ENCODE assay signal across 1 cellular context in the genomic region with DNA sequence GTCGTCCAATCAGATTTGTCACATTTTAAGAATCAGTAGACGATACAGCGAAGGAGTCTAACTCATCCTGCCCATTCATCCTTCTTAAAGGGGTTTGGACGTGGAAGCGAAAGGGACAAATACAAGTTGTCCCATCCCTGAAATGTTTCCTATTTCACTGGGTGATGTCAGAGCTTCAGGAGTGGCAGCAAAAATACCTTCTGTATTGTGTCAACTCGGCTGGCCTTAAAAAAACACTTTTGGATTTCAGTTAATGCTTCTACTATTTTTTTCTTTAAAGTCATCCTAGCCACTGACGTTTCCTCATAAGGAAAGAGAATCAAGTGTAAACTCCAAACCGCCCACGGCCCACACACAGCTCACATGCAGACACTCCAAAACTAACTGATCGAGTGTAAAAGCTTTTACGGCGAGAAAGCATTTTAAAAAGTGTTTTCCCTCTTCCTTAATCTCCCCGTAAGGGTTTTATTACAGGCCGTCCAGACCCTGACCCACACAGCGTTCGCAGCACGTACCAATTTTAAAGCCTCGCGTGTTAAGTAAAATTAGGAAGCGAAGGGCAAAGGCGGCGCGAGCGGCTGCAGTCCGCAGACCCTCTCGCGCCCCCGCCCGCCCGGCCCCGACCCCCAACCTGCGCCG.
TF ChIP-seq lines count a peak whose summit lies in the region.

No MANE protein-coding gene starts in this region.

TF ChIP-seq in HepG2, 621 proteins besides CTCF, POLR2A, EP300 and RAD21 (continued from another document and continues in another):
- TF ChIP-seq, protein P1, sequence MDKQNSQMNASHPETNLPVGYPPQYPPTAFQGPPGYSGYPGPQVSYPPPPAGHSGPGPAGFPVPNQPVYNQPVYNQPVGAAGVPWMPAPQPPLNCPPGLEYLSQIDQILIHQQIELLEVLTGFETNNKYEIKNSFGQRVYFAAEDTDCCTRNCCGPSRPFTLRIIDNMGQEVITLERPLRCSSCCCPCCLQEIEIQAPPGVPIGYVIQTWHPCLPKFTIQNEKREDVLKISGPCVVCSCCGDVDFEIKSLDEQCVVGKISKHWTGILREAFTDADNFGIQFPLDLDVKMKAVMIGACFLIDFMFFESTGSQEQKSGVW (CRISPR knock-in tag; IDR thresholded peaks at IDR 0.05; ENCODE audit: borderline replicate concordance) = no peak; the same call in 1 of the 2 replicates
- TF ChIP-seq ZNF468 (CRISPR knock-in tag; IDR thresholded peaks at IDR 0.05) (no peak), NCOA2 (CRISPR knock-in tag; IDR thresholded peaks at IDR 0.05) (no peak; the same call in 1 of the 2 replicates), ZNF160 (CRISPR knock-in tag; IDR thresholded peaks at IDR 0.05) (no peak), ZNF34 (CRISPR knock-in tag; IDR thresholded peaks at IDR 0.05; ENCODE audit: borderline replicate concordance) (no peak), SRSF4 (IDR thresholded peaks at IDR 0.05; ENCODE audit: low read depth, low read length, poor library complexity, severe bottlenecking) (no peak), ZNF234 (CRISPR knock-in tag; conservative IDR thresholded peaks at IDR 0.05) (no peak), ZNF441 (CRISPR knock-in tag; IDR thresholded peaks at IDR 0.05; ENCODE audit: borderline replicate concordance) (no peak), MAFK (conservative IDR thresholded peaks at IDR 0.05 in 1 of 2, IDR thresholded peaks at IDR 0.05 in 1 of 2; ENCODE audit: low read length in 2 of 2) (no peak), NONO (IDR thresholded peaks at IDR 0.05) (no peak), NONO (CRISPR knock-in tag; conservative IDR thresholded peaks at IDR 0.05) (no peak), ZNF607 (CRISPR knock-in tag; IDR thresholded peaks at IDR 0.05; ENCODE audit: borderline replicate concordance) (no peak), ZFYVE20 (CRISPR knock-in tag; IDR thresholded peaks at IDR 0.05; ENCODE audit: borderline replicate concordance, low read depth) (no peak), NR1H2 (CRISPR knock-in tag; IDR thresholded peaks at IDR 0.05; ENCODE audit: borderline replicate concordance, low read depth) (no peak), ZMYM2 (CRISPR knock-in tag; IDR thresholded peaks at IDR 0.05) (no peak), THYN1 (CRISPR knock-in tag; IDR thresholded peaks at IDR 0.05; ENCODE audit: borderline replicate concordance, low read depth) (no peak; the same call in 1 of the 2 replicates), IKZF1 (IDR thresholded peaks at IDR 0.05) (no peak), ELF3 (CRISPR knock-in tag; IDR thresholded peaks at IDR 0.05) (0 out of 2 replicates have a peak, but pooled peaks have one; percentile 46), PRPF4 (IDR thresholded peaks at IDR 0.05; ENCODE audit: low read depth, low read length, poor library complexity, severe bottlenecking) (no peak), ZNF605 (CRISPR knock-in tag; IDR thresholded peaks at IDR 0.05) (no peak), MEF2D (CRISPR knock-in tag; IDR thresholded peaks at IDR 0.05) (peak; percentile 15; the same call in 1 of the 2 replicates), GFI1 (CRISPR knock-in tag; IDR thresholded peaks at IDR 0.05; ENCODE audit: borderline replicate concordance) (0 out of 2 replicates have a peak, but pooled peaks have one; percentile 57), BRCA1 (CRISPR knock-in tag; IDR thresholded peaks at IDR 0.05) (no peak), MEIS2 (CRISPR knock-in tag; IDR thresholded peaks at IDR 0.05) (no peak), ATM (IDR thresholded peaks at IDR 0.05; ENCODE audit: borderline replicate concordance) (no peak), SIX4 (CRISPR knock-in tag; IDR thresholded peaks at IDR 0.05) (no peak), ZMYM4 (CRISPR knock-in tag; IDR thresholded peaks at IDR 0.05) (no peak), ZNF317 (CRISPR knock-in tag; IDR thresholded peaks at IDR 0.05) (0 out of 2 replicates have a peak, but pooled peaks have one; percentile 4), HES4 (CRISPR knock-in tag; IDR thresholded peaks at IDR 0.05; ENCODE audit: borderline replicate concordance) (no peak), SPEN (CRISPR knock-in tag; IDR thresholded peaks at IDR 0.05; ENCODE audit: low read depth) (no peak), ZNF335 (CRISPR knock-in tag; IDR thresholded peaks at IDR 0.05) (no peak; the same call in 1 of the 2 replicates), ZBTB7A (CRISPR knock-in tag; IDR thresholded peaks at IDR 0.05) (no peak), FIP1L1 (IDR thresholded peaks at IDR 0.05; ENCODE audit: borderline replicate concordance, insufficient read depth, low read depth, low read length) (no peak), ZNF749 (CRISPR knock-in tag; IDR thresholded peaks at IDR 0.05; ENCODE audit: borderline replicate concordance) (no peak), ZSCAN30 (CRISPR knock-in tag; IDR thresholded peaks at IDR 0.05) (0 out of 2 replicates have a peak, but pooled peaks have one; percentile 88), SRF (IDR thresholded peaks at IDR 0.05; ENCODE audit: low read depth, low read length) (no peak), SP5 (CRISPR knock-in tag; IDR thresholded peaks at IDR 0.05; ENCODE audit: borderline replicate concordance, low read depth) (no peak), ZNF33B (CRISPR knock-in tag; IDR thresholded peaks at IDR 0.05) (0 out of 2 replicates have a peak, but pooled peaks have one; percentile 24)
- TF ChIP-seq, protein P2, sequence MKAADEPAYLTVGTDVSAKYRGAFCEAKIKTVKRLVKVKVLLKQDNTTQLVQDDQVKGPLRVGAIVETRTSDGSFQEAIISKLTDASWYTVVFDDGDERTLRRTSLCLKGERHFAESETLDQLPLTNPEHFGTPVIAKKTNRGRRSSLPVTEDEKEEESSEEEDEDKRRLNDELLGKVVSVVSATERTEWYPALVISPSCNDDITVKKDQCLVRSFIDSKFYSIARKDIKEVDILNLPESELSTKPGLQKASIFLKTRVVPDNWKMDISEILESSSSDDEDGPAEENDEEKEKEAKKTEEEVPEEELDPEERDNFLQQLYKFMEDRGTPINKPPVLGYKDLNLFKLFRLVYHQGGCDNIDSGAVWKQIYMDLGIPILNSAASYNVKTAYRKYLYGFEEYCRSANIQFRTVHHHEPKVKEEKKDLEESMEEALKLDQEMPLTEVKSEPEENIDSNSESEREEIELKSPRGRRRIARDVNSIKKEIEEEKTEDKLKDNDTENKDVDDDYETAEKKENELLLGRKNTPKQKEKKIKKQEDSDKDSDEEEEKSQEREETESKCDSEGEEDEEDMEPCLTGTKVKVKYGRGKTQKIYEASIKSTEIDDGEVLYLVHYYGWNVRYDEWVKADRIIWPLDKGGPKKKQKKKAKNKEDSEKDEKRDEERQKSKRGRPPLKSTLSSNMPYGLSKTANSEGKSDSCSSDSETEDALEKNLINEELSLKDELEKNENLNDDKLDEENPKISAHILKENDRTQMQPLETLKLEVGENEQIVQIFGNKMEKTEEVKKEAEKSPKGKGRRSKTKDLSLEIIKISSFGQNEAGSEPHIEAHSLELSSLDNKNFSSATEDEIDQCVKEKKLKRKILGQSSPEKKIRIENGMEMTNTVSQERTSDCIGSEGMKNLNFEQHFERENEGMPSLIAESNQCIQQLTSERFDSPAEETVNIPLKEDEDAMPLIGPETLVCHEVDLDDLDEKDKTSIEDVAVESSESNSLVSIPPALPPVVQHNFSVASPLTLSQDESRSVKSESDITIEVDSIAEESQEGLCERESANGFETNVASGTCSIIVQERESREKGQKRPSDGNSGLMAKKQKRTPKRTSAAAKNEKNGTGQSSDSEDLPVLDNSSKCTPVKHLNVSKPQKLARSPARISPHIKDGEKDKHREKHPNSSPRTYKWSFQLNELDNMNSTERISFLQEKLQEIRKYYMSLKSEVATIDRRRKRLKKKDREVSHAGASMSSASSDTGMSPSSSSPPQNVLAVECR (CRISPR knock-in tag; IDR thresholded peaks at IDR 0.05; ENCODE audit: borderline replicate concordance) = no peak
- TF ChIP-seq, protein P3, sequence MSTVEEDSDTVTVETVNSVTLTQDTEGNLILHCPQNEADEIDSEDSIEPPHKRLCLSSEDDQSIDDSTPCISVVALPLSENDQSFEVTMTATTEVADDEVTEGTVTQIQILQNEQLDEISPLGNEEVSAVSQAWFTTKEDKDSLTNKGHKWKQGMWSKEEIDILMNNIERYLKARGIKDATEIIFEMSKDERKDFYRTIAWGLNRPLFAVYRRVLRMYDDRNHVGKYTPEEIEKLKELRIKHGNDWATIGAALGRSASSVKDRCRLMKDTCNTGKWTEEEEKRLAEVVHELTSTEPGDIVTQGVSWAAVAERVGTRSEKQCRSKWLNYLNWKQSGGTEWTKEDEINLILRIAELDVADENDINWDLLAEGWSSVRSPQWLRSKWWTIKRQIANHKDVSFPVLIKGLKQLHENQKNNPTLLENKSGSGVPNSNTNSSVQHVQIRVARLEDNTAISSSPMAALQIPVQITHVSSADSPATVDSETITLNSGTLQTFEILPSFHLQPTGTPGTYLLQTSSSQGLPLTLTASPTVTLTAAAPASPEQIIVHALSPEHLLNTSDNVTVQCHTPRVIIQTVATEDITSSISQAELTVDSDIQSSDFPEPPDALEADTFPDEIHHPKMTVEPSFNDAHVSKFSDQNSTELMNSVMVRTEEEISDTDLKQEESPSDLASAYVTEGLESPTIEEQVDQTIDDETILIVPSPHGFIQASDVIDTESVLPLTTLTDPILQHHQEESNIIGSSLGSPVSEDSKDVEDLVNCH (CRISPR knock-in tag; IDR thresholded peaks at IDR 0.05) = no peak
- TF ChIP-seq, protein P4, sequence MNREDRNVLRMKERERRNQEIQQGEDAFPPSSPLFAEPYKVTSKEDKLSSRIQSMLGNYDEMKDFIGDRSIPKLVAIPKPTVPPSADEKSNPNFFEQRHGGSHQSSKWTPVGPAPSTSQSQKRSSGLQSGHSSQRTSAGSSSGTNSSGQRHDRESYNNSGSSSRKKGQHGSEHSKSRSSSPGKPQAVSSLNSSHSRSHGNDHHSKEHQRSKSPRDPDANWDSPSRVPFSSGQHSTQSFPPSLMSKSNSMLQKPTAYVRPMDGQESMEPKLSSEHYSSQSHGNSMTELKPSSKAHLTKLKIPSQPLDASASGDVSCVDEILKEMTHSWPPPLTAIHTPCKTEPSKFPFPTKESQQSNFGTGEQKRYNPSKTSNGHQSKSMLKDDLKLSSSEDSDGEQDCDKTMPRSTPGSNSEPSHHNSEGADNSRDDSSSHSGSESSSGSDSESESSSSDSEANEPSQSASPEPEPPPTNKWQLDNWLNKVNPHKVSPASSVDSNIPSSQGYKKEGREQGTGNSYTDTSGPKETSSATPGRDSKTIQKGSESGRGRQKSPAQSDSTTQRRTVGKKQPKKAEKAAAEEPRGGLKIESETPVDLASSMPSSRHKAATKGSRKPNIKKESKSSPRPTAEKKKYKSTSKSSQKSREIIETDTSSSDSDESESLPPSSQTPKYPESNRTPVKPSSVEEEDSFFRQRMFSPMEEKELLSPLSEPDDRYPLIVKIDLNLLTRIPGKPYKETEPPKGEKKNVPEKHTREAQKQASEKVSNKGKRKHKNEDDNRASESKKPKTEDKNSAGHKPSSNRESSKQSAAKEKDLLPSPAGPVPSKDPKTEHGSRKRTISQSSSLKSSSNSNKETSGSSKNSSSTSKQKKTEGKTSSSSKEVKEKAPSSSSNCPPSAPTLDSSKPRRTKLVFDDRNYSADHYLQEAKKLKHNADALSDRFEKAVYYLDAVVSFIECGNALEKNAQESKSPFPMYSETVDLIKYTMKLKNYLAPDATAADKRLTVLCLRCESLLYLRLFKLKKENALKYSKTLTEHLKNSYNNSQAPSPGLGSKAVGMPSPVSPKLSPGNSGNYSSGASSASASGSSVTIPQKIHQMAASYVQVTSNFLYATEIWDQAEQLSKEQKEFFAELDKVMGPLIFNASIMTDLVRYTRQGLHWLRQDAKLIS (CRISPR knock-in tag; IDR thresholded peaks at IDR 0.05) = no peak
- TF ChIP-seq, protein P5, sequence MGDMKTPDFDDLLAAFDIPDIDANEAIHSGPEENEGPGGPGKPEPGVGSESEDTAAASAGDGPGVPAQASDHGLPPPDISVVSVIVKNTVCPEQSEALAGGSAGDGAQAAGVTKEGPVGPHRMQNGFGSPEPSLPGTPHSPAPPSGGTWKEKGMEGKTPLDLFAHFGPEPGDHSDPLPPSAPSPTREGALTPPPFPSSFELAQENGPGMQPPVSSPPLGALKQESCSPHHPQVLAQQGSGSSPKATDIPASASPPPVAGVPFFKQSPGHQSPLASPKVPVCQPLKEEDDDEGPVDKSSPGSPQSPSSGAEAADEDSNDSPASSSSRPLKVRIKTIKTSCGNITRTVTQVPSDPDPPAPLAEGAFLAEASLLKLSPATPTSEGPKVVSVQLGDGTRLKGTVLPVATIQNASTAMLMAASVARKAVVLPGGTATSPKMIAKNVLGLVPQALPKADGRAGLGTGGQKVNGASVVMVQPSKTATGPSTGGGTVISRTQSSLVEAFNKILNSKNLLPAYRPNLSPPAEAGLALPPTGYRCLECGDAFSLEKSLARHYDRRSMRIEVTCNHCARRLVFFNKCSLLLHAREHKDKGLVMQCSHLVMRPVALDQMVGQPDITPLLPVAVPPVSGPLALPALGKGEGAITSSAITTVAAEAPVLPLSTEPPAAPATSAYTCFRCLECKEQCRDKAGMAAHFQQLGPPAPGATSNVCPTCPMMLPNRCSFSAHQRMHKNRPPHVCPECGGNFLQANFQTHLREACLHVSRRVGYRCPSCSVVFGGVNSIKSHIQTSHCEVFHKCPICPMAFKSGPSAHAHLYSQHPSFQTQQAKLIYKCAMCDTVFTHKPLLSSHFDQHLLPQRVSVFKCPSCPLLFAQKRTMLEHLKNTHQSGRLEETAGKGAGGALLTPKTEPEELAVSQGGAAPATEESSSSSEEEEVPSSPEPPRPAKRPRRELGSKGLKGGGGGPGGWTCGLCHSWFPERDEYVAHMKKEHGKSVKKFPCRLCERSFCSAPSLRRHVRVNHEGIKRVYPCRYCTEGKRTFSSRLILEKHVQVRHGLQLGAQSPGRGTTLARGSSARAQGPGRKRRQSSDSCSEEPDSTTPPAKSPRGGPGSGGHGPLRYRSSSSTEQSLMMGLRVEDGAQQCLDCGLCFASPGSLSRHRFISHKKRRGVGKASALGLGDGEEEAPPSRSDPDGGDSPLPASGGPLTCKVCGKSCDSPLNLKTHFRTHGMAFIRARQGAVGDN (CRISPR knock-in tag; IDR thresholded peaks at IDR 0.05) = no peak
- TF ChIP-seq, protein P6, sequence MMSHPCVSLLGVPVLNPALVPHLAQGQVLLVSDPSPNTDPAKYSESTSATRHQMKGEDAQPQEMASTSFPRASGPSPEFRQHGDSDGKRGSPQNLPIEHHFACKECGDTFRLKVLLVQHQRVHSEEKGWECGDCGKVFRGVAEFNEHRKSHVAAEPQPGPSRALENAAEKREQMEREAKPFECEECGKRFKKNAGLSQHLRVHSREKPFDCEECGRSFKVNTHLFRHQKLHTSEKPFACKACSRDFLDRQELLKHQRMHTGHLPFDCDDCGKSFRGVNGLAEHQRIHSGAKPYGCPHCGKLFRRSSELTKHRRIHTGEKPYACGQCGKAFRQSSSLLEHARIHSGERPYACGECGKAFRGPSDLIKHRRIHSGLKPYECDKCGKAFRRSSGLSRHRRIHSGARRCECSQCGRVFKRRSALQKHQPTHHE (CRISPR knock-in tag; IDR thresholded peaks at IDR 0.05; ENCODE audit: borderline replicate concordance) = no peak
- TF ChIP-seq, protein P7, sequence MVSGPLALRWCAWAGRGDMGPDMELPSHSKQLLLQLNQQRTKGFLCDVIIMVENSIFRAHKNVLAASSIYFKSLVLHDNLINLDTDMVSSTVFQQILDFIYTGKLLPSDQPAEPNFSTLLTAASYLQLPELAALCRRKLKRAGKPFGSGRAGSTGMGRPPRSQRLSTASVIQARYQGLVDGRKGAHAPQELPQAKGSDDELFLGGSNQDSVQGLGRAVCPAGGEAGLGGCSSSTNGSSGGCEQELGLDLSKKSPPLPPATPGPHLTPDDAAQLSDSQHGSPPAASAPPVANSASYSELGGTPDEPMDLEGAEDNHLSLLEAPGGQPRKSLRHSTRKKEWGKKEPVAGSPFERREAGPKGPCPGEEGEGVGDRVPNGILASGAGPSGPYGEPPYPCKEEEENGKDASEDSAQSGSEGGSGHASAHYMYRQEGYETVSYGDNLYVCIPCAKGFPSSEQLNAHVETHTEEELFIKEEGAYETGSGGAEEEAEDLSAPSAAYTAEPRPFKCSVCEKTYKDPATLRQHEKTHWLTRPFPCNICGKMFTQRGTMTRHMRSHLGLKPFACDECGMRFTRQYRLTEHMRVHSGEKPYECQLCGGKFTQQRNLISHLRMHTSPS (CRISPR knock-in tag; IDR thresholded peaks at IDR 0.05; ENCODE audit: low read depth) = no peak
